Comparison of ENCODE assay signal across 15 cellular contexts in genomic region chr15:83112233-83112958, GRCh38. TPM values are rescaled to one million over a fixed set of nuclear protein-coding genes. Genes with fewer than 3 reads are reported as not detected.
DNase-seq lines count a peak whose midpoint lies in the region; ATAC-seq and TF ChIP-seq lines count a peak whose summit lies in the region.
"Had no signal": no experiment of that assay in that cellular context is flagged by ENCODE, and none has a peak within 500 bp of the region (broad histone marks: within the 10 kb centered on the region; RNA-seq: fewer than 3 reads in every experiment).

No MANE protein-coding gene starts in this region.

- H3K4me3 ChIP-seq in astrocyte of the cerebellum (ENCODE audit: low read depth, low read length) (no peak overlapping the region), fibroblast of villous mesenchyme (ENCODE audit: low read depth, low read length) (no peak overlapping the region)
- H3K4me3 ChIP-seq: coronary artery, tibial nerve had no signal

- TF ChIP-seq CTCF in astrocyte of the cerebellum (IDR thresholded peaks at IDR 0.05; ENCODE audit: low read depth, low read length, missing control alignments) (peak; percentile 26), fibroblast of villous mesenchyme (IDR thresholded peaks at IDR 0.05; ENCODE audit: insufficient read depth, low read depth, low read length) (no peak)

- no peak for ATAC-seq in activated CD4-positive, CD25-positive, alpha-beta regulatory T cell treated with anti-CD3 and anti-CD28 coated beads, Interleukin-2, amount 50 U/mL, for 24 hours
- ATAC-seq in HG02840 (IDR thresholded peaks at IDR 0.05; ENCODE audit: low FRiP score, unreplicated experiment): no peak
- ATAC-seq in HG03432 (IDR thresholded peaks at IDR 0.05; ENCODE audit: unreplicated experiment): no peak

- DNase-seq in HT1080 (ENCODE audit: low read depth) (peak; percentile 71), astrocyte of the cerebellum (ENCODE audit: low read depth) (peak; percentile 90), fibroblast of villous mesenchyme (ENCODE audit: low read depth) (peak; percentile 62), smooth muscle cell of the brain vasculature (ENCODE audit: low read depth, low spot score) (peak; percentile 40), G401 (ENCODE audit: low spot score) (no peak)
- DNase-seq: activated naive CD4-positive, alpha-beta T cell treated with Interleukin-2 at 50 U/mL for 16 hours; NCI-H1694 treated with DMSO at 0.1 percent for 48 hours; NCI-H774; stimulated activated CD4-positive, alpha-beta T cell treated with anti-CD3 and anti-CD28 coated beads, Interleukin-12 subunit alpha, Interleukin-12 subunit beta, amount 100 ng/mL, for 4 hours; T-helper 9 cell had no signal

- in situ Hi-C loops in astrocyte of the cerebellum (cut with HindIII; ENCODE audit: low sequenced_read_pairs) (loop anchor here (5.0 kb wide), 1 partner anchor 265 kb away; no protein-coding TSS in a partner anchor), G401 (cut with HindIII; ENCODE audit: low sequenced_read_pairs) (no loop called here)

RNA-seq across cellular contexts. Expression of gene TM6SF1, which starts 5.0 kb away (rescaled TPM):
- not detected in 2 replicates for total RNA-seq in HT1080 (2014; rRNA removed; shearing (Covaris generic))
- polyA plus RNA-seq in HT1080 (2015; cell fraction: cytosol; rRNA removed): 0.63 and 1.1 TPM in 2 replicates
- polyA plus RNA-seq in HT1080 (2015; cell fraction: nucleus; rRNA removed): 0.54 and 0.61 TPM in 2 replicates
- 1.7 and 2.6 TPM in 2 replicates for total RNA-seq in fibroblast of villous mesenchyme
- not detected in 2 replicates for total RNA-seq in G401 (2014; rRNA removed; shearing (Covaris generic))

RNA-seq across cellular contexts. Expression of gene BTBD1, which starts 45.3 kb away (rescaled TPM):
- total RNA-seq in HT1080 (2014; rRNA removed; shearing (Covaris generic)): 95.0 and 108 TPM in 2 replicates
- 69.4 and 80.1 TPM in 2 replicates for polyA plus RNA-seq in HT1080 (2015; cell fraction: cytosol; rRNA removed)
- 41.2 and 46.9 TPM in 2 replicates for polyA plus RNA-seq in HT1080 (2015; cell fraction: nucleus; rRNA removed)
- total RNA-seq in fibroblast of villous mesenchyme: 83.1 and 101 TPM in 2 replicates
- 78.8 and 136 TPM in 2 replicates for total RNA-seq in G401 (2014; rRNA removed; shearing (Covaris generic))
